9 cellular contexts compared by ENCODE assay signal in genomic region chr17:27540300-27541105, GRCh38.
A peak's percentile ranks its signal among the peaks of the same experiment; 100 is the strongest.
DNase-seq lines count a peak whose midpoint lies in the region; ATAC-seq and TF ChIP-seq lines count a peak whose summit lies in the region.
"Had no signal": no experiment of that assay in that cellular context is flagged by ENCODE, and none has a peak within 500 bp of the region (broad histone marks: within the 10 kb centered on the region; RNA-seq: fewer than 3 reads in every experiment).

No MANE protein-coding gene starts in this region.

- no peaks in the 10 kb centered on the region for H3K36me3 Mint-ChIP-seq in T-cell

- intact Hi-C loops in breast epithelium (cut with DNase I; ENCODE audit: low total_unique reads) = no loop called here
- intact Hi-C loops in left lung (cut with DNase I) = no loop called here
- intact Hi-C loops in testis (cut with DNase I; ENCODE audit: low total_unique reads) = no loop called here

- H3K9me3 ChIP-seq in breast epithelium = no peaks in the 10 kb centered on the region
- no peaks in the 10 kb centered on the region for H3K9me3 ChIP-seq in left lung
- H3K9me3 ChIP-seq in testis = no peaks in the 10 kb centered on the region

- H3K4me3 Mint-ChIP-seq in T-cell = no peak overlapping the region

- TF ChIP-seq CTCF in breast epithelium (IDR thresholded peaks at IDR 0.05) (no peak), left lung (IDR thresholded peaks at IDR 0.05) (no peak), testis (IDR thresholded peaks at IDR 0.05) (no peak)

- H3K4me1 ChIP-seq in breast epithelium = peaks cover 0 to 6% of the 10 kb centered on the region in 2 donors
- peaks cover 37 to 63% of the 10 kb centered on the region in 2 donors for H3K4me1 ChIP-seq in left lung
- H3K4me1 ChIP-seq in testis = peaks cover 3% of the 10 kb centered on the region

- H3K4me3 ChIP-seq in breast epithelium (peak overlapping the region in 1 of 3 donors; percentile 48), left lung (no peak overlapping the region), testis (no peak overlapping the region)

- no peaks in the 10 kb centered on the region for H3K27me3 Mint-ChIP-seq in T-cell

- H3K9me3 Mint-ChIP-seq in T-cell = no peaks in the 10 kb centered on the region

- H3K36me3 ChIP-seq in breast epithelium = no peaks in the 10 kb centered on the region
- no peaks in the 10 kb centered on the region for H3K36me3 ChIP-seq in left lung
- H3K36me3 ChIP-seq in testis (ENCODE audit: low read depth, missing control alignments) = no peaks in the 10 kb centered on the region

- TF ChIP-seq POLR2A in breast epithelium (IDR thresholded peaks at IDR 0.05) = no peak
- no peak for TF ChIP-seq POLR2A in testis (IDR thresholded peaks at IDR 0.05)

- H3K4me1 Mint-ChIP-seq in T-cell = peaks cover 29 to 44% (median 38%) of the 10 kb centered on the region in 3 donors

- POLR2A ChIA-PET in T-cell (lab: Charles Lee) = no interaction called here

- H3K27me3 ChIP-seq in breast epithelium (no peaks in the 10 kb centered on the region), left lung (no peaks in the 10 kb centered on the region), testis (no peaks in the 10 kb centered on the region)

- CTCF ChIA-PET in T-cell (lab: Charles Lee) = no interaction called here

- 62 to 78% methylated on average over 14 to 16 of the region's 16 CpGs for WGBS in testis, 2 donors

- ATAC-seq in left lung (peak; percentile 92), GM18858 (IDR thresholded peaks at IDR 0.05; ENCODE audit: unreplicated experiment) (no peak), T-cell (replicated peaks in 1 of 4) (no peak), HG03442 (IDR thresholded peaks at IDR 0.05; ENCODE audit: unreplicated experiment) (no peak)

- H3K27ac Mint-ChIP-seq in T-cell = no peak overlapping the region

- DNase-seq in M059J (ENCODE audit: low read depth) (peak; percentile 97), breast epithelium (ENCODE audit: low spot score in 2 of 2) (peak; percentile 62 to 75), left lung (peak; percentile 92 to 95), testis (peak; percentile 71), T-cell (no peak), HuH-7.5 (ENCODE audit: low spot score) (no peak)
- DNase-seq: central memory CD4-positive, alpha-beta T cell had no signal

- H3K27ac ChIP-seq in breast epithelium (peak overlapping the region; percentile 74 to 93), left lung (peak overlapping the region; percentile 91 to 92), testis (no peak overlapping the region)

Comparison
In these comparisons a context has a peak if more than half of its experiments do, and no peak if none do; other contexts are left out.
1. DNase-seq: peak in M059J (single experiment), breast epithelium (2 of 2), left lung (2 of 2) and testis (single experiment); none in T-cell (0 of 34) and HuH-7.5 (single experiment).
2. H3K27ac ChIP-seq: peak in breast epithelium (2 of 2) and left lung (2 of 2); none in testis (0 of 2).